Comparison of ENCODE assay signal across 9 cellular contexts in the genomic region with DNA sequence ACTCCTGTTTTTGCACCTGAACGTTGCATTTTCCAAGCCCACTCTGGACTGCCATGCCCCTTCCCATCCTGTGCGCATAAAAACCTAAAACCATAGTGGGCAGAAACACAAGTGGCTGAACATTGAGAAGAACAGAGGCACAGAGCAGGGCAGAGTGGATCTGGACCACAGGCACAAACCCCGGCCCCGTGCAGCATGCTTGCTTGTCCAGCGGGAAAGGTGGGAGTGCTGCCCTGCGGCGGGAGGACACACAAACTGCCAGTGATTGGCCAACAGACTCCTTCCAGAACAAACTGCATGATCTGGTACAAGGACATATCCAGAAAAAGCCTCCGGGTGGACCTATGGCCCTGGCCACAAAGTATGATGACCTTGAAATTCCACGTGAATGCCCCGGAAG. TPM values are rescaled to one million over a fixed set of nuclear protein-coding genes. Genes with fewer than 3 reads are reported as not detected.
"Had no signal": no experiment of that assay in that cellular context is flagged by ENCODE, and none has a peak within 500 bp of the region (broad histone marks: within the 10 kb centered on the region; RNA-seq: fewer than 3 reads in every experiment).

No MANE protein-coding gene starts in this region.

- ATAC-seq: GM12878 had no signal

- FAIRE-seq: G401.6, GM12878, GM12891, GM12892, GM18507, GM19239 had no signal

- DNase-seq: GDM1, GF-D8 had no signal

- H3K4me3 ChIP-seq: GM12878 had no signal

RNA-seq across cellular contexts. Expression of gene ADARB2, which starts 42.5 kb away (rescaled TPM):
- total RNA-seq: G401 had no signal
